In genomic region chr3:156705761-156706631, GRCh38 we compare ENCODE assay signal across 9 cellular contexts. TPM values are rescaled to one million over a fixed set of nuclear protein-coding genes. Genes with fewer than 3 reads are reported as not detected.
DNase-seq lines count a peak whose midpoint lies in the region; ATAC-seq, FAIRE-seq and TF ChIP-seq lines count a peak whose summit lies in the region.
"Had no signal": no experiment of that assay in that cellular context is flagged by ENCODE, and none has a peak within 500 bp of the region (broad histone marks: within the 10 kb centered on the region; RNA-seq: fewer than 3 reads in every experiment).

No MANE protein-coding gene starts in this region.

- POLR2A ChIA-PET in endothelial cell of umbilical vein (lab: Charles Lee), result no interaction called here

- FAIRE-seq in GM12891 (lab: Jason Lieb, UNC) (peak; percentile 86), endothelial cell of umbilical vein (lab: Jason Lieb, UNC) (no peak)

- H2AFZ ChIP-seq in endothelial cell of umbilical vein (ENCODE audit: low read depth, low read length), result no peak overlapping the region

- no peak for TF ChIP-seq POLR2A in GM12891 (IDR thresholded peaks at IDR 0.05; ENCODE audit: low read depth, low read length)
- no peak for TF ChIP-seq POLR2A in endothelial cell of umbilical vein (IDR thresholded peaks at IDR 0.05; ENCODE audit: low read depth, low read length)

- H3K27ac ChIP-seq in endothelial cell of umbilical vein (ENCODE audit: insufficient read depth, low read depth, low read length), result no peak overlapping the region

- no peak overlapping the region for H3K4me3 ChIP-seq in endothelial cell of umbilical vein (replicated peaks in 1 of 3; ENCODE audit: insufficient read depth in 1 of 3, low read depth in 1 of 3, low read length in 3 of 3)
- H3K4me3 ChIP-seq: smooth muscle cell had no signal

- dilution Hi-C loops in endothelial cell of umbilical vein (cut with MboI; ENCODE audit: extremely low pct_ligation_motif_present, low sequenced_read_pairs), result loop anchor here (25.0 kb wide), 1 partner anchor 106 kb away; no protein-coding TSS in a partner anchor

- TF ChIP-seq CTCF in endothelial cell of umbilical vein (IDR thresholded peaks at IDR 0.05; ENCODE audit: extremely low read depth in 1 of 2, insufficient read depth in 1 of 2, low read depth in 1 of 2, low read length in 2 of 2), result no peak

- no peak overlapping the region for H3K9ac ChIP-seq in endothelial cell of umbilical vein (replicated peaks; ENCODE audit: extremely low read depth, insufficient read depth, low read length)

- peaks cover 24% of the 10 kb centered on the region for H3K79me2 ChIP-seq in endothelial cell of umbilical vein (ENCODE audit: control insufficient read depth, insufficient read depth, low read length)

- H3K9me3 ChIP-seq in endothelial cell of umbilical vein (replicated peaks; ENCODE audit: control insufficient read depth, insufficient read depth, low read length), result no peaks in the 10 kb centered on the region

- H3K4me2 ChIP-seq in endothelial cell of umbilical vein (ENCODE audit: insufficient read depth, low read length), result no peak overlapping the region
- H3K4me2 ChIP-seq: smooth muscle cell had no signal

- H3K36me3 ChIP-seq in endothelial cell of umbilical vein (ENCODE audit: control insufficient read depth in 2 of 2, extremely low read depth in 1 of 2, insufficient read depth in 2 of 2, low read length in 2 of 2), result peaks cover 17 to 18% of the 10 kb centered on the region in 2 experiments

- intact Hi-C loops in endothelial cell of umbilical vein (cut with micrococcal nuclease) (no loop called here), head of caudate nucleus (cut with DNase I) (no loop called here)

- no peaks in the 10 kb centered on the region for H3K4me1 ChIP-seq in endothelial cell of umbilical vein (ENCODE audit: control insufficient read depth, extremely low read depth, insufficient read depth, low read length)

- no peaks in the 10 kb centered on the region for H4K20me1 ChIP-seq in endothelial cell of umbilical vein (replicated peaks; ENCODE audit: control insufficient read depth, extremely low read depth, insufficient read depth, low read length)

- no peaks in the 10 kb centered on the region for H3K9me1 ChIP-seq in endothelial cell of umbilical vein (replicated peaks; ENCODE audit: control insufficient read depth, extremely low read depth, insufficient read depth, low read length)

- BruUV-seq in endothelial cell of umbilical vein (replicated peaks; lab: Mats Ljungman, UMichigan), result TSS peak; percentile 14

- no peaks in the 10 kb centered on the region for H3K27me3 ChIP-seq in endothelial cell of umbilical vein (ENCODE audit: control insufficient read depth in 2 of 2, insufficient read depth in 2 of 2, low read length in 2 of 2)

- ATAC-seq in GM21576 (IDR thresholded peaks at IDR 0.05; ENCODE audit: unreplicated experiment) (peak; percentile 85), HG03571 (IDR thresholded peaks at IDR 0.05; ENCODE audit: unreplicated experiment) (peak; percentile 72)

- CTCF ChIA-PET in endothelial cell of umbilical vein (lab: Charles Lee), result no interaction called here

- DNase-seq in GM12891 (ENCODE audit: insufficient read length, low spot score) (no peak), endothelial cell of umbilical vein (ENCODE audit: low read depth, low spot score) (no peak), head of caudate nucleus (no peak), D341Med (ENCODE audit: low spot score) (no peak), islet precursor cell (no peak), NCI-H82 treated with DMSO at 0.1 percent for 48 hours (lab: John Stamatoyannopoulos, UW; ENCODE audit: unreplicated experiment) (no peak)

TF ChIP-seq in GM12891, 5 proteins besides CTCF, POLR2A, EP300 and RAD21:
- TF ChIP-seq SPI1 (IDR thresholded peaks at IDR 0.05; ENCODE audit: low read depth, low read length), result peak; percentile 13; the same call in 1 of the 2 replicates
- TF ChIP-seq POLR2AphosphoS5 (IDR thresholded peaks at IDR 0.05; ENCODE audit: low read depth, low read length), result no peak; the same call in 1 of the 2 replicates
- TF ChIP-seq POU2F2 (IDR thresholded peaks at IDR 0.05; ENCODE audit: low read depth, low read length), result no peak
- TF ChIP-seq PAX5 (IDR thresholded peaks at IDR 0.05; ENCODE audit: insufficient read depth, low read length, severe bottlenecking), result no peak
- no peak for TF ChIP-seq TAF1 (IDR thresholded peaks at IDR 0.05; ENCODE audit: low read depth, low read length)

TF ChIP-seq in endothelial cell of umbilical vein, 7 proteins besides CTCF, POLR2A, EP300 and RAD21:
- TF ChIP-seq EZH2 (IDR thresholded peaks at IDR 0.05; ENCODE audit: borderline replicate concordance, low read depth, low read length, severe bottlenecking), result no peak
- no peak for TF ChIP-seq FOS (IDR thresholded peaks at IDR 0.05; ENCODE audit: borderline replicate concordance, insufficient read depth, low read length)
- no peak for TF ChIP-seq GATA2 (IDR thresholded peaks at IDR 0.05; ENCODE audit: insufficient read depth, insufficient read length, low read depth, low read length)
- no peak for TF ChIP-seq MYC (IDR thresholded peaks at IDR 0.05; ENCODE audit: low read depth, low read length)
- TF ChIP-seq, protein P1, sequence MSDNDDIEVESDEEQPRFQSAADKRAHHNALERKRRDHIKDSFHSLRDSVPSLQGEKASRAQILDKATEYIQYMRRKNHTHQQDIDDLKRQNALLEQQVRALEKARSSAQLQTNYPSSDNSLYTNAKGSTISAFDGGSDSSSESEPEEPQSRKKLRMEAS (IDR thresholded peaks at IDR 0.05; ENCODE audit: insufficient read depth, insufficient read length), result no peak
- no peak for TF ChIP-seq POLR2AphosphoS5 (IDR thresholded peaks at IDR 0.05; ENCODE audit: insufficient read depth, low read depth, low read length)
- no peak for TF ChIP-seq JUN (IDR thresholded peaks at IDR 0.05; ENCODE audit: borderline replicate concordance, insufficient read depth, insufficient read length, low read depth)

RNA-seq across cellular contexts. Expression of gene TIPARP, which starts 31.6 kb away (rescaled TPM):
- polyA plus RNA-seq in GM12891 (2012; ENCODE audit: low read depth, missing spikeins), result 23.8 TPM
- total RNA-seq in endothelial cell of umbilical vein, result 20.0 and 21.2 TPM in 2 replicates
- polyA plus RNA-seq in endothelial cell of umbilical vein, result 8.1 and 9.1 TPM in 2 replicates
- 11.8 and 13.5 TPM in 2 replicates for polyA plus RNA-seq in endothelial cell of umbilical vein (2011; cell fraction: cytosol; rRNA removed)
- 21.4 and 21.9 TPM in 2 replicates for polyA plus RNA-seq in endothelial cell of umbilical vein (2011; cell fraction: nucleus; rRNA removed)
- polyA plus RNA-seq in endothelial cell of umbilical vein (2012), result 13.0 and 21.9 TPM in 2 replicates
- polyA minus RNA-seq in endothelial cell of umbilical vein, result 24.8 and 29.4 TPM in 2 replicates
- 11.0 TPM for polyA minus RNA-seq in endothelial cell of umbilical vein (2011; cell fraction: cytosol; rRNA and poly(A)+ RNA removed)
- polyA minus RNA-seq in endothelial cell of umbilical vein (2011; cell fraction: nucleus; rRNA and poly(A)+ RNA removed), result 119 and 123 TPM in 2 replicates
